In genomic region chr1:240597153-240597745, GRCh38 we compare ENCODE assay signal across 1 cellular context.
TF ChIP-seq lines count a peak whose summit lies in the region.

No MANE protein-coding gene starts in this region.

TF ChIP-seq in H1, 55 proteins besides CTCF, POLR2A, EP300 and RAD21:
- TF ChIP-seq GABPA (IDR thresholded peaks at IDR 0.05; ENCODE audit: borderline replicate concordance, insufficient read depth, low read length): no peak
- no peak for TF ChIP-seq CHD2 (IDR thresholded peaks at IDR 0.05; ENCODE audit: low read length)
- TF ChIP-seq KDM5A (IDR thresholded peaks at IDR 0.05; ENCODE audit: low read length): no peak
- no peak for TF ChIP-seq SIX5 (IDR thresholded peaks at IDR 0.05; ENCODE audit: low read depth, low read length)
- no peak for TF ChIP-seq TEAD4 (IDR thresholded peaks at IDR 0.05; ENCODE audit: low read depth, low read length)
- no peak for TF ChIP-seq TAF1 (IDR thresholded peaks at IDR 0.05; ENCODE audit: low read depth, low read length)
- TF ChIP-seq SP1 (IDR thresholded peaks at IDR 0.05; ENCODE audit: low read depth, low read length): no peak
- TF ChIP-seq BCL11A (IDR thresholded peaks at IDR 0.05; ENCODE audit: low read depth in 2 of 2, low read length in 2 of 2): no peak
- TF ChIP-seq ASH2L (IDR thresholded peaks at IDR 0.05; ENCODE audit: low read length): no peak
- TF ChIP-seq NRF1 (IDR thresholded peaks at IDR 0.05; ENCODE audit: low read depth, low read length): no peak
- no peak for TF ChIP-seq USF2 (IDR thresholded peaks at IDR 0.05; ENCODE audit: low read length)
- no peak for TF ChIP-seq PHF8 (conservative IDR thresholded peaks at IDR 0.05; ENCODE audit: low read depth, low read length)
- no peak for TF ChIP-seq GTF2F1 (IDR thresholded peaks at IDR 0.05; ENCODE audit: borderline replicate concordance, low read depth, low read length)
- no peak for TF ChIP-seq SP2 (IDR thresholded peaks at IDR 0.05; ENCODE audit: low read length)
- no peak for TF ChIP-seq SIRT6 (IDR thresholded peaks at IDR 0.05; ENCODE audit: low read length)
